ENCODE assay signal across 20 cellular contexts in genomic region chr2:42863320-42863719, GRCh38.
"Had no signal": no experiment of that assay in that cellular context is flagged by ENCODE, and none has a peak within 500 bp of the region (broad histone marks: within the 10 kb centered on the region; RNA-seq: fewer than 3 reads in every experiment).

No MANE protein-coding gene starts in this region.

- ATAC-seq: left lung; lower lobe of right lung; natural killer cell; pancreas; right lobe of liver; stimulated activated effector memory CD8-positive, alpha-beta T cell treated with anti-CD3 and anti-CD28 coated beads, Interleukin-12 subunit alpha, Interleukin-12 subunit beta, amount 100 ng/mL, for 72 hours had no signal

- H3K4me3 Mint-ChIP-seq: natural killer cell; stimulated activated effector memory CD8-positive, alpha-beta T cell treated with anti-CD3 and anti-CD28 coated beads, Interleukin-12 subunit alpha, Interleukin-12 subunit beta, amount 100 ng/mL, for 72 hours had no signal

- H3K27me3 ChIP-seq: dorsolateral prefrontal cortex, hepatocyte, left lung, neutrophil, pancreas, right lobe of liver, stomach, thyroid gland had no signal

- H3K79me2 ChIP-seq: hepatocyte had no signal

- H3K36me3 ChIP-seq: left lung, lower lobe of right lung, neutrophil, pancreas, right lobe of liver, stomach, thyroid gland had no signal

- H3K4me1 ChIP-seq: pancreas, right lobe of liver had no signal

- H3K27ac Mint-ChIP-seq: natural killer cell; stimulated activated effector memory CD8-positive, alpha-beta T cell treated with anti-CD3 and anti-CD28 coated beads, Interleukin-12 subunit alpha, Interleukin-12 subunit beta, amount 100 ng/mL, for 72 hours had no signal

- DNase-seq: dorsolateral prefrontal cortex; effector CD4-positive, alpha-beta T cell; kidney; lower lobe of right lung; natural killer cell; retina; right lobe of liver; stimulated activated CD4-positive, alpha-beta T cell treated with anti-CD3 and anti-CD28 coated beads, Interleukin-2, amount 100 ng/mL, for 24 hours; stimulated activated CD4-positive, alpha-beta T cell treated with anti-CD3 and anti-CD28 coated beads, Interleukin-4, amount 100 ng/mL, for 24 hours; stimulated activated naive CD4-positive, alpha-beta T cell treated with Interleukin-2 at 50 U/mL for 16 hours; stomach; thyroid gland; trophoblast cell had no signal

- H3K9me3 ChIP-seq: neutrophil, pancreas, right lobe of liver, thyroid gland had no signal

- H3K36me3 Mint-ChIP-seq: natural killer cell; stimulated activated effector memory CD8-positive, alpha-beta T cell treated with anti-CD3 and anti-CD28 coated beads, Interleukin-12 subunit alpha, Interleukin-12 subunit beta, amount 100 ng/mL, for 72 hours had no signal

- H3K27ac ChIP-seq: coronary artery, dorsolateral prefrontal cortex, hepatocyte, left lung, lower lobe of right lung, neutrophil, pancreas, right lobe of liver, stomach, thyroid gland had no signal

- H3K9me3 Mint-ChIP-seq: natural killer cell had no signal

- H2AFZ ChIP-seq: hepatocyte had no signal

- H3K4me1 Mint-ChIP-seq: stimulated activated effector memory CD8-positive, alpha-beta T cell treated with anti-CD3 and anti-CD28 coated beads, Interleukin-12 subunit alpha, Interleukin-12 subunit beta, amount 100 ng/mL, for 72 hours had no signal

- H3K4me2 ChIP-seq: hepatocyte, smooth muscle cell had no signal

- H3K4me3 ChIP-seq: coronary artery, dorsolateral prefrontal cortex, hepatocyte, left lung, lower lobe of right lung, pancreas, right lobe of liver, smooth muscle cell, stomach, thyroid gland had no signal
